ENCODE assay signal across 19 cellular contexts in genomic region chr1:222250376-222250775, GRCh38.
"Had no signal": no experiment of that assay in that cellular context is flagged by ENCODE, and none has a peak within 500 bp of the region (broad histone marks: within the 10 kb centered on the region; RNA-seq: fewer than 3 reads in every experiment).

No MANE protein-coding gene starts in this region.

- H3K27ac Mint-ChIP-seq: activated B cell treated with CpG ODN at 0.5 μM for 24 hours; activated CD4-positive, alpha-beta T cell treated with anti-CD3 and anti-CD28 coated beads, Interleukin-2, amount 10 ng/mL, durations not matched to agents 7 days and 5 days; dendritic cell treated with granulocyte-macrophage colony-stimulating factor and Interleukin-4, amounts not matched to agents 40 ng/mL and 50 ng/mL, for 4 days; effector memory CD8-positive, alpha-beta T cell; natural killer cell; progenitor cell of endocrine pancreas; type B pancreatic cell had no signal

- H3K36me3 Mint-ChIP-seq: natural killer cell, type B pancreatic cell had no signal

- H3K9me3 Mint-ChIP-seq: dendritic cell treated with granulocyte-macrophage colony-stimulating factor and Interleukin-4, amounts not matched to agents 40 ng/mL and 50 ng/mL, for 4 days; effector memory CD8-positive, alpha-beta T cell; natural killer cell; type B pancreatic cell had no signal

- H3K4me1 Mint-ChIP-seq: activated B cell treated with CpG ODN at 0.5 μM for 24 hours; activated CD4-positive, alpha-beta T cell treated with anti-CD3 and anti-CD28 coated beads, Interleukin-2, amount 10 ng/mL, durations not matched to agents 7 days and 5 days; natural killer cell had no signal

- H3K4me3 Mint-ChIP-seq: activated B cell treated with CpG ODN at 0.5 μM for 24 hours; activated CD4-positive, alpha-beta T cell treated with anti-CD3 and anti-CD28 coated beads, Interleukin-2, amount 10 ng/mL, durations not matched to agents 7 days and 5 days; dendritic cell treated with granulocyte-macrophage colony-stimulating factor and Interleukin-4, amounts not matched to agents 40 ng/mL and 50 ng/mL, for 4 days; effector memory CD8-positive, alpha-beta T cell; natural killer cell; type B pancreatic cell had no signal

- DNase-seq: activated B cell treated with CpG ODN at 0.5 μM for 24 hours; activated CD4-positive, alpha-beta T cell treated with anti-CD3 and anti-CD28 coated beads, Interleukin-2, amount 10 ng/mL, durations not matched to agents 7 days and 5 days; activated CD8-positive, alpha-beta memory T cell treated with anti-CD3 and anti-CD28 coated beads for 24 hours; activated naive CD4-positive, alpha-beta T cell treated with anti-CD3 and anti-CD28 coated beads, Interleukin-2, amount 50 U/mL, for 16 hours; amygdala; cerebellar nuclear complex; effector memory CD8-positive, alpha-beta T cell; mammary epithelial cell; natural killer cell; nucleus accumbens; right lobe of liver; spleen; stimulated activated CD4-positive, alpha-beta T cell treated with anti-CD3 and anti-CD28 coated beads, Interleukin-1b, Interleukin-23, amount 100 ng/mL, for 48 hours; stimulated activated naive CD4-positive, alpha-beta T cell treated with Interleukin-2 at 50 U/mL for 16 hours had no signal

- H3K4me1 ChIP-seq: right lobe of liver, spleen, suprapubic skin had no signal

- H3K4me3 ChIP-seq: right lobe of liver, spleen, suprapubic skin had no signal

- H3K36me3 ChIP-seq: right lobe of liver, spleen, suprapubic skin had no signal

- ATAC-seq: effector memory CD8-positive, alpha-beta T cell; left lobe of liver; natural killer cell; right lobe of liver had no signal

- H3K9me3 ChIP-seq: right lobe of liver, suprapubic skin had no signal

- H3K27me3 ChIP-seq: right lobe of liver, spleen, suprapubic skin had no signal

- H3K27me3 Mint-ChIP-seq: activated CD4-positive, alpha-beta T cell treated with anti-CD3 and anti-CD28 coated beads, Interleukin-2, amount 10 ng/mL, durations not matched to agents 7 days and 5 days; dendritic cell treated with granulocyte-macrophage colony-stimulating factor and Interleukin-4, amounts not matched to agents 40 ng/mL and 50 ng/mL, for 4 days; effector memory CD8-positive, alpha-beta T cell had no signal
